Comparison of ENCODE assay signal across 13 cellular contexts in the genomic region with DNA sequence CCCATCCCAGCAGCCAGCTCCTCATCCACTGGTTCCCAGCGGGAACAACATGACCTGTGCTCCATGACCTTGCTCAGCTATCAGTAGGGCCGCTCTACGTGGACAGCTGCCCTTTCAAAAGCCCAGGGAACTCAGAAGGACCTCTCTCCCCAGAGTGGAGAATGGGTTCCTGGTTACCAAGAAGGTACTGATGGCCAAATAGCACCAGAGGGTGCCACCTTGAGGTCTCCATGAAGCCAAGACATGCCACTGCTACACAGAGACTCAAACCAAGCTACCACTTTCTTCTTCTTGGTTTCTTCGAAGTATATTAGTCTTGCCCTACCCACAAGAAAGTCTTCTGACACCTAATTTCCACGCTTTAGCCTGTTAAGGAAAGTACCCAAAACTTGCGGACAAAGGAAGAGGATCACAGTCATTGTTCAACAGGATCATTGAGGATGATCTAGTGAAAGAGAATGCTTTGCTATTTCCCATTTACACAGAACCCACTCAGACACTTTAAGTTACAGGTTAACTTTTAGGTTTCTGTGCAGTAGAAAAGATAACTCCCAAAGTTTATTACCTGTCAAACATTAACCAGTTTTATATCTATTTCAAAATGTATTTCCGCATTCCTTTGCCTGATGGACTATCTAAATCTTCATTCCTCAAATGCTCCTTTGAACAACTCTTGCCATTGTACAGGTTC.
DNase-seq lines count a peak whose midpoint lies in the region; ATAC-seq, FAIRE-seq and TF ChIP-seq lines count a peak whose summit lies in the region.
"Had no signal": no experiment of that assay in that cellular context is flagged by ENCODE, and none has a peak within 500 bp of the region (broad histone marks: within the 10 kb centered on the region; RNA-seq: fewer than 3 reads in every experiment).

No MANE protein-coding gene starts in this region.

- H3K27ac ChIP-seq in A549 (peak overlapping the region; percentile 94 to 100), neural progenitor cell (no peak overlapping the region)

- peaks cover 7% of the 10 kb centered on the region for H3K4me1 Mint-ChIP-seq in neural progenitor cell
- peaks cover 2% of the 10 kb centered on the region for H3K4me1 Mint-ChIP-seq in T-helper 2 cell treated with Interferon-gamma antibody and Interleukin-4, amounts not matched to agents 5 μg/mL and 100 μg/mL, for 36 hours (ENCODE audit: low read depth)
- H3K4me1 Mint-ChIP-seq: immature natural killer cell, nephron progenitor cell had no signal

- no peak overlapping the region for H3K27ac Mint-ChIP-seq in neural progenitor cell
- H3K27ac Mint-ChIP-seq in T-helper 2 cell treated with Interferon-gamma antibody and Interleukin-4, amounts not matched to agents 5 μg/mL and 100 μg/mL, for 36 hours, result no peak overlapping the region
- H3K27ac Mint-ChIP-seq: immature natural killer cell, nephron progenitor cell had no signal

- 8% methylated on average over 7 of the region's 7 CpGs for WGBS in A549 (ENCODE audit: missing lambda C conversion rate)

- no peaks in the 10 kb centered on the region for H3K9me3 Mint-ChIP-seq in neural progenitor cell
- H3K9me3 Mint-ChIP-seq in T-helper 2 cell treated with Interferon-gamma antibody and Interleukin-4, amounts not matched to agents 5 μg/mL and 100 μg/mL, for 36 hours, result no peaks in the 10 kb centered on the region
- H3K9me3 Mint-ChIP-seq: activated T-helper 1 cell treated with anti-CD3 and anti-CD28 coated beads, Interleukin-12 subunit alpha, Interleukin-12 subunit beta, Interleukin-2, Interleukin-4 antibody, amounts not matched to agents 30 ng/mL and 10 ng/mL and 1 ng/mL, durations not matched to agents 14 hours and 24 hours and 36 hours; immature natural killer cell; nephron progenitor cell had no signal

- no peaks in the 10 kb centered on the region for H3K79me2 ChIP-seq in neural progenitor cell (ENCODE audit: low read depth)

- DNase-seq in A549 (ENCODE audit: low read depth in 1 of 2, low spot score in 1 of 2) (peak; percentile 31 to 88), glomerular visceral epithelial cell (ENCODE audit: extremely low spot score) (peak; percentile 85), neural progenitor cell (ENCODE audit: low spot score) (no peak), G401 (ENCODE audit: low spot score) (no peak)
- DNase-seq in activated CD4-positive, alpha-beta T cell treated with anti-CD3 and anti-CD28 coated beads for 4 hours, result no peak
- no peak for DNase-seq in T-helper 2 cell treated with Interferon-gamma antibody and Interleukin-4, amounts not matched to agents 5 μg/mL and 100 μg/mL, for 36 hours (ENCODE audit: low spot score)
- DNase-seq: activated CD4-positive, CD25-positive, alpha-beta regulatory T cell; immature natural killer cell; NCI-H2107; nephron progenitor cell had no signal

- peak overlapping the region; percentile 85 for H3K4me2 ChIP-seq in A549
- no peak overlapping the region for H3K4me2 ChIP-seq in neural progenitor cell

- no peaks in the 10 kb centered on the region for H3K36me3 Mint-ChIP-seq in neural progenitor cell
- H3K36me3 Mint-ChIP-seq in T-helper 2 cell treated with Interferon-gamma antibody and Interleukin-4, amounts not matched to agents 5 μg/mL and 100 μg/mL, for 36 hours (ENCODE audit: low read depth), result no peaks in the 10 kb centered on the region
- H3K36me3 Mint-ChIP-seq: immature natural killer cell had no signal

- H3F3A ChIP-seq in neural progenitor cell (ENCODE audit: low read depth), result peaks cover 7% of the 10 kb centered on the region

- H3K4me3 ChIP-seq in A549 (peak overlapping the region; percentile 18; the same call in 1 of the 3 replicates), neural progenitor cell (no peak overlapping the region)

- TF ChIP-seq POLR2A in A549 (IDR thresholded peaks at IDR 0.05; ENCODE audit: low read length), result no peak

- peak; percentile 73 to 78 for ATAC-seq in A549
- ATAC-seq in GM19452 (IDR thresholded peaks at IDR 0.05; ENCODE audit: unreplicated experiment), result peak; percentile 32
- ATAC-seq in HG03460 (IDR thresholded peaks at IDR 0.05; ENCODE audit: unreplicated experiment), result peak; percentile 50

- H3K27me3 Mint-ChIP-seq in neural progenitor cell (ENCODE audit: insufficient read depth, low read depth), result peaks cover 2% of the 10 kb centered on the region
- peaks cover 15% of the 10 kb centered on the region for H3K27me3 Mint-ChIP-seq in T-helper 2 cell treated with Interferon-gamma antibody and Interleukin-4, amounts not matched to agents 5 μg/mL and 100 μg/mL, for 36 hours (ENCODE audit: low read depth)

- H3K27me3 ChIP-seq in neural progenitor cell, result no peaks in the 10 kb centered on the region

- TF ChIP-seq CTCF in A549 (IDR thresholded peaks at IDR 0.05) (0 out of 3 replicates have a peak, but pooled peaks have one; percentile 18), neural progenitor cell (IDR thresholded peaks at IDR 0.05) (no peak)

- H3K4me1 ChIP-seq in A549, result peaks cover 68% of the 10 kb centered on the region
- peaks cover 5% of the 10 kb centered on the region for H3K4me1 ChIP-seq in neural progenitor cell

- POLR2A ChIA-PET in A549 (lab: Yijun Ruan, JAX), result interaction anchor here (0.6 to 0.7 kb wide), 2 partner anchors 144 to 233 kb away, joined by 3 read pairs; a partner anchor contains a TSS

- no peak overlapping the region for H2AFZ ChIP-seq in neural progenitor cell (replicated peaks)

- no peaks in the 10 kb centered on the region for H3K9me3 ChIP-seq in A549
- H3K9me3 ChIP-seq in neural progenitor cell (ENCODE audit: low read depth), result no peaks in the 10 kb centered on the region

- no peaks in the 10 kb centered on the region for H4K20me1 ChIP-seq in neural progenitor cell (ENCODE audit: low read depth)

- peak in 1 of 2 experiments; percentile 58; a peak in 2 of 5 replicates for TF ChIP-seq EP300 in A549 (IDR thresholded peaks at IDR 0.05)

- H3K36me3 ChIP-seq in neural progenitor cell, result no peaks in the 10 kb centered on the region

- no peak overlapping the region for H3K9ac ChIP-seq in neural progenitor cell

- H3K4me3 Mint-ChIP-seq in neural progenitor cell, result no peak overlapping the region
- H3K4me3 Mint-ChIP-seq in T-helper 2 cell treated with Interferon-gamma antibody and Interleukin-4, amounts not matched to agents 5 μg/mL and 100 μg/mL, for 36 hours, result no peak overlapping the region
- H3K4me3 Mint-ChIP-seq: activated T-helper 1 cell treated with anti-CD3 and anti-CD28 coated beads, Interleukin-12 subunit alpha, Interleukin-12 subunit beta, Interleukin-2, Interleukin-4 antibody, amounts not matched to agents 30 ng/mL and 10 ng/mL and 1 ng/mL, durations not matched to agents 14 hours and 24 hours and 36 hours; immature natural killer cell; nephron progenitor cell had no signal

- peak; percentile 98 for FAIRE-seq in A549 (lab: Jason Lieb, UNC)

- peak; percentile 13 to 24; a peak in 1 of 5 replicates for TF ChIP-seq RAD21 in A549 (conservative IDR thresholded peaks at IDR 0.05 in 1 of 2, IDR thresholded peaks at IDR 0.05 in 1 of 2)

- CTCF ChIA-PET in A549 (lab: Yijun Ruan, JAX), result interaction anchor here (11.5 kb wide), 1 partner anchor 237 kb away, joined by 120 read pairs; no protein-coding TSS in a partner anchor

- in situ Hi-C loops in G401 (cut with HindIII; ENCODE audit: low sequenced_read_pairs), result loop anchor here (25.0 kb wide), 1 partner anchor 261 kb away; no protein-coding TSS in a partner anchor

TF ChIP-seq in A549, 52 proteins besides CTCF, POLR2A, EP300 and RAD21 (continues in another document):
- TF ChIP-seq EHMT2 (IDR thresholded peaks at IDR 0.05; ENCODE audit: low read depth) (0 out of 2 replicates have a peak, but pooled peaks have one; percentile 41), ZC3H11A (IDR thresholded peaks at IDR 0.05) (no peak), CBX2 (IDR thresholded peaks at IDR 0.05; ENCODE audit: borderline replicate concordance, low read depth) (no peak), NPAS2 (CRISPR knock-in tag; IDR thresholded peaks at IDR 0.05; ENCODE audit: borderline replicate concordance) (no peak), HDAC2 (IDR thresholded peaks at IDR 0.05) (no peak), HOXB5 (CRISPR knock-in tag; IDR thresholded peaks at IDR 0.05) (0 out of 2 replicates have a peak, but pooled peaks have one; percentile 13), FOXS1 (CRISPR knock-in tag; IDR thresholded peaks at IDR 0.05) (no peak), HOXB13 (CRISPR knock-in tag; IDR thresholded peaks at IDR 0.05; ENCODE audit: low read depth) (peak; percentile 68; the same call in 1 of the 2 replicates), JUNB (IDR thresholded peaks at IDR 0.05) (no peak), POLR2AphosphoS2 (conservative IDR thresholded peaks at IDR 0.05; ENCODE audit: low read length) (no peak), NR3C1 (IDR thresholded peaks at IDR 0.05) (no peak), ESRRA (IDR thresholded peaks at IDR 0.05; ENCODE audit: borderline replicate concordance, low read length) (no peak), TFCP2L1 (CRISPR knock-in tag; IDR thresholded peaks at IDR 0.05) (no peak), BHLHE40 (IDR thresholded peaks at IDR 0.05; ENCODE audit: low read depth, low read length) (no peak), FOSB (CRISPR knock-in tag; IDR thresholded peaks at IDR 0.05) (0 out of 2 replicates have a peak, but pooled peaks have one; percentile 17), JUN (IDR thresholded peaks at IDR 0.05) (peak; percentile 35 to 66; a peak in 1 of 5 replicates), CEBPB (IDR thresholded peaks at IDR 0.05) (peak; percentile 11 to 71; a peak in 2 of 4 replicates), EHF (CRISPR knock-in tag; IDR thresholded peaks at IDR 0.05) (peak; percentile 40; the same call in 1 of the 2 replicates)
- TF ChIP-seq, protein P1, sequence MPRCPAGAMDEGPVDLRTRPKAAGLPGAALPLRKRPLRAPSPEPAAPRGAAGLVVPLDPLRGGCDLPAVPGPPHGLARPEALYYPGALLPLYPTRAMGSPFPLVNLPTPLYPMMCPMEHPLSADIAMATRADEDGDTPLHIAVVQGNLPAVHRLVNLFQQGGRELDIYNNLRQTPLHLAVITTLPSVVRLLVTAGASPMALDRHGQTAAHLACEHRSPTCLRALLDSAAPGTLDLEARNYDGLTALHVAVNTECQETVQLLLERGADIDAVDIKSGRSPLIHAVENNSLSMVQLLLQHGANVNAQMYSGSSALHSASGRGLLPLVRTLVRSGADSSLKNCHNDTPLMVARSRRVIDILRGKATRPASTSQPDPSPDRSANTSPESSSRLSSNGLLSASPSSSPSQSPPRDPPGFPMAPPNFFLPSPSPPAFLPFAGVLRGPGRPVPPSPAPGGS (IDR thresholded peaks at IDR 0.05), result 0 out of 3 replicates have a peak, but pooled peaks have one; percentile 24
- TF ChIP-seq, protein P2, sequence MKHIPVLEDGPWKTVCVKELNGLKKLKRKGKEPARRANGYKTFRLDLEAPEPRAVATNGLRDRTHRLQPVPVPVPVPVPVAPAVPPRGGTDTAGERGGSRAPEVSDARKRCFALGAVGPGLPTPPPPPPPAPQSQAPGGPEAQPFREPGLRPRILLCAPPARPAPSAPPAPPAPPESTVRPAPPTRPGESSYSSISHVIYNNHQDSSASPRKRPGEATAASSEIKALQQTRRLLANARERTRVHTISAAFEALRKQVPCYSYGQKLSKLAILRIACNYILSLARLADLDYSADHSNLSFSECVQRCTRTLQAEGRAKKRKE (CRISPR knock-in tag; IDR thresholded peaks at IDR 0.05; ENCODE audit: low read depth), result no peak

Comparison
In these comparisons a context has a peak if more than half of its experiments do, and no peak if none do; other contexts are left out.
1. DNase-seq: peak in A549 (2 of 2) and glomerular visceral epithelial cell (single experiment); none in activated CD4-positive, alpha-beta T cell treated with anti-CD3 and anti-CD28 coated beads for 4 hours (0 of 2), neural progenitor cell (single experiment), G401 (single experiment) and T-helper 2 cell treated with Interferon-gamma antibody and Interleukin-4, amounts not matched to agents 5 μg/mL and 100 μg/mL, for 36 hours (single experiment).
2. Peak in every context shown above with its lines, with median percentiles within 50 percentile points of each other: ATAC-seq.